ENCODE assay signal across 1 cellular context in genomic region chr19:16824658-16825311, GRCh38.
TF ChIP-seq lines count a peak whose summit lies in the region.

No MANE protein-coding gene starts in this region.

TF ChIP-seq in H1, 55 proteins besides CTCF, POLR2A, EP300 and RAD21 (continued from another document):
- TF ChIP-seq USF2 (IDR thresholded peaks at IDR 0.05; ENCODE audit: low read length), result no peak
- TF ChIP-seq SUZ12 (IDR thresholded peaks at IDR 0.05; ENCODE audit: low read length), result no peak
- no peak for TF ChIP-seq POU5F1 (IDR thresholded peaks at IDR 0.05; ENCODE audit: low read depth, low read length)
- TF ChIP-seq E2F6 (IDR thresholded peaks at IDR 0.05), result no peak
- no peak for TF ChIP-seq RFX5 (IDR thresholded peaks at IDR 0.05; ENCODE audit: borderline replicate concordance, low read depth, low read length)
- TF ChIP-seq TAF7 (optimal IDR thresholded peaks at IDR 0.05; ENCODE audit: borderline replicate concordance, low read depth, low read length), result no peak
- TF ChIP-seq TAF1 (IDR thresholded peaks at IDR 0.05; ENCODE audit: low read depth, low read length), result no peak
- TF ChIP-seq GTF2F1 (IDR thresholded peaks at IDR 0.05; ENCODE audit: borderline replicate concordance, low read depth, low read length), result no peak
- TF ChIP-seq HDAC6 (IDR thresholded peaks at IDR 0.05; ENCODE audit: low read depth, low read length), result no peak
- TF ChIP-seq TBP (IDR thresholded peaks at IDR 0.05; ENCODE audit: low read depth, low read length), result no peak
- TF ChIP-seq ATF2 (IDR thresholded peaks at IDR 0.05; ENCODE audit: low read length), result no peak
- TF ChIP-seq JUND (IDR thresholded peaks at IDR 0.05; ENCODE audit: low read length), result no peak
